ENCODE assay signal across 8 cellular contexts in genomic region chr10:38365917-38366316, GRCh38.
DNase-seq lines count a peak whose midpoint lies in the region; TF ChIP-seq lines count a peak whose summit lies in the region.
"Not testable (repeated sequence)": the region's sequence is repeated elsewhere in the genome, so short reads cannot be mapped to it uniquely, and the experiment has no call there.

No MANE protein-coding gene starts in this region.

- CTCF ChIA-PET in HEK293T (lab: Yijun Ruan, JAX): not testable (repeated sequence)

- not testable (repeated sequence) for H3K4me3 ChIP-seq in AG09309 (ENCODE audit: control insufficient read depth, low read depth, low read length); cardiac muscle cell

- H3K27me3 ChIP-seq in cardiac muscle cell: not testable (repeated sequence)

- H3K27ac ChIP-seq in cardiac muscle cell: not testable (repeated sequence)

- H3K36me3 ChIP-seq in cardiac muscle cell: not testable (repeated sequence)

- TF ChIP-seq CTCF in AG09309 (IDR thresholded peaks at IDR 0.05; ENCODE audit: control insufficient read depth, insufficient read depth, low read depth, low read length, missing control alignments) (peak; percentile 51), GM10266 (IDR thresholded peaks at IDR 0.05; ENCODE audit: control insufficient read depth, insufficient read depth, low read depth, missing control alignments) (peak; percentile 47), cardiac muscle cell (IDR thresholded peaks at IDR 0.05; ENCODE audit: low read depth, low read length) (peak; percentile 38)

- in situ Hi-C loops in T47D (cut with HindIII; ENCODE audit: low pct_unique_long_range_greater_than_20kb, low sequenced_read_pairs): not testable (repeated sequence)

- POLR2A ChIA-PET in HEK293T (lab: Yijun Ruan, JAX): not testable (repeated sequence)

- H3K9me3 ChIP-seq in cardiac muscle cell (ENCODE audit: low read depth): not testable (repeated sequence)

- DNase-seq in AG09309 (ENCODE audit: low read depth); GM10266 (ENCODE audit: extremely low spot score): not testable (repeated sequence)
- DNase-seq in HEK293T (ENCODE audit: extremely low spot score) (peak; percentile 2), MV-4-11 (lab: John Stamatoyannopoulos, UW) (peak; percentile 2), SIG-M5 treated with dmso at 0.1 percent for 504 hours (lab: John Stamatoyannopoulos, UW; ENCODE audit: unreplicated experiment) (peak; percentile 6), T47D (ENCODE audit: low read depth in 1 of 2, low spot score in 1 of 2) (peak; percentile 5 to 84), cardiac muscle cell (ENCODE audit: low read depth in 1 of 2, low spot score in 1 of 2) (peak in 1 of 2 donors; percentile 55), occipital lobe (lab: John Stamatoyannopoulos, UW) (peak; percentile 1)

- not testable (repeated sequence) for H3K4me1 ChIP-seq in cardiac muscle cell (ENCODE audit: low read depth)
